In the genomic region with DNA sequence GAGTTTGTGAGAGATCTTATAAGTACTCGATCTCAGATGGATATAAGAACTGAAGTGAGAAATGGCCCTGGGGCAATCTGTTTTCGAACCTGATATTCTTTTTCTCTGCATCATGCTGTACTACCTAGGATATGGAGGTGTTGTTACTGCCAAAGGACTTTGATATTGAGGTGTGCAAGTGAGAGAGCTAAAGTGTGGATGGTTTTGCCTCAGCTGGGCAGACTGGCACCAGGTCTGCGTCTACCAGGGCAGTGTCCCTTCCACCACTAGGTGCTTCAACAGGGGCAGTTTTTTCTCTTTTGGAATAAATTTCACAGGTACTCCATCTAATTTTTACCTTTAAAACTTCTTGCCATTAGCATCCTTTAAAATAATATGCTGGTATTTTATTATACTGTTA, we compare ENCODE assay signal across 34 cellular contexts. TPM values are rescaled to one million over a fixed set of nuclear protein-coding genes. Genes with fewer than 3 reads are reported as not detected.
"Had no signal": no experiment of that assay in that cellular context is flagged by ENCODE, and none has a peak within 500 bp of the region (broad histone marks: within the 10 kb centered on the region; RNA-seq: fewer than 3 reads in every experiment).

No MANE protein-coding gene starts in this region.

- H3K4me1 ChIP-seq: body of pancreas, gastroesophageal sphincter, heart right ventricle had no signal

- DNase-seq: activated B cell treated with CpG ODN at 0.5 μM for 24 hours; activated CD4-positive, alpha-beta T cell treated with anti-CD3 and anti-CD28 coated beads for 48 hours; activated CD4-positive, alpha-beta T cell treated with anti-CD3 and anti-CD28 coated beads, Interleukin-2, amount 50 U/mL, for 1 hour; activated CD4-positive, alpha-beta T cell treated with anti-CD3 and anti-CD28 coated beads, Interleukin-2, amount 50 U/mL, for 48 hours; activated CD8-positive, alpha-beta memory T cell treated with anti-CD3 and anti-CD28 coated beads for 24 hours; activated CD8-positive, alpha-beta T cell treated with anti-CD3 and anti-CD28 coated beads for 36 hours; activated effector memory CD4-positive, alpha-beta T cell treated with Interleukin-2 at 50 U/mL for 16 hours; activated gamma-delta T cell treated with Interleukin-2 at 50 U/mL for 16 hours; activated naive CD4-positive, alpha-beta T cell treated with anti-CD3 and anti-CD28 coated beads, Interleukin-2, amount 50 U/mL, for 16 hours; activated naive CD4-positive, alpha-beta T cell treated with Interleukin-2 at 50 U/mL for 16 hours; activated T-cell treated with anti-CD3 and anti-CD28 coated beads, Interleukin-2, amount 50 U/mL, for 4 hours; amygdala; aorta; body of pancreas; caudate nucleus; cortex of kidney; dermis blood vessel endothelial cell; effector CD4-positive, alpha-beta T cell; effector memory CD8-positive, alpha-beta T cell; esophagus squamous epithelium; foreskin melanocyte; heart right ventricle; T-helper 17 cell; T1000; WERI-Rb-1 had no signal

- H3K9me3 ChIP-seq: body of pancreas, esophagus squamous epithelium, gastroesophageal sphincter, heart right ventricle had no signal

- H3K4me3 Mint-ChIP-seq: activated B cell treated with CpG ODN at 0.5 μM for 24 hours; activated CD8-positive, alpha-beta T cell treated with anti-CD3 and anti-CD28 coated beads for 36 hours; activated naive CD8-positive, alpha-beta T cell; activated T-cell treated with anti-CD3 and anti-CD28 coated beads, Interleukin-2, amount 50 U/mL, for 4 hours; activated T-helper 17 cell treated with anti-CD3 and anti-CD28 coated beads, Interleukin-2, amount 50 U/mL, for 72 hours; effector memory CD8-positive, alpha-beta T cell; T-helper 17 cell; T-helper 2 cell treated with Interferon-gamma antibody and Interleukin-4, amounts not matched to agents 5 μg/mL and 100 μg/mL, for 36 hours had no signal

- H3K9me3 Mint-ChIP-seq: activated B cell treated with CpG ODN at 0.5 μM for 24 hours; activated CD8-positive, alpha-beta T cell treated with anti-CD3 and anti-CD28 coated beads for 36 hours; activated T-cell treated with anti-CD3 and anti-CD28 coated beads, Interleukin-2, amount 50 U/mL, for 4 hours; activated T-helper 17 cell treated with anti-CD3 and anti-CD28 coated beads, Interleukin-2, amount 50 U/mL, for 72 hours; effector memory CD8-positive, alpha-beta T cell; T-helper 2 cell treated with Interferon-gamma antibody and Interleukin-4, amounts not matched to agents 5 μg/mL and 100 μg/mL, for 36 hours had no signal

- H3K27ac ChIP-seq: body of pancreas, epithelial cell of prostate, esophagus squamous epithelium, gastroesophageal sphincter, heart right ventricle, WERI-Rb-1 had no signal

- H3K4me3 ChIP-seq: body of pancreas, esophagus squamous epithelium, gastroesophageal sphincter, heart right ventricle had no signal

- H3K27ac Mint-ChIP-seq: activated B cell treated with CpG ODN at 0.5 μM for 24 hours; activated CD8-positive, alpha-beta T cell treated with anti-CD3 and anti-CD28 coated beads for 36 hours; activated naive CD8-positive, alpha-beta T cell; activated T-helper 17 cell treated with anti-CD3 and anti-CD28 coated beads, Interleukin-2, amount 50 U/mL, for 72 hours; effector memory CD8-positive, alpha-beta T cell; T-helper 17 cell; T-helper 2 cell treated with Interferon-gamma antibody and Interleukin-4, amounts not matched to agents 5 μg/mL and 100 μg/mL, for 36 hours had no signal

- H3K36me3 ChIP-seq: esophagus squamous epithelium, gastroesophageal sphincter, heart right ventricle, WERI-Rb-1 had no signal

- H3K4me1 Mint-ChIP-seq: activated B cell treated with CpG ODN at 0.5 μM for 24 hours; activated T-helper 17 cell treated with anti-CD3 and anti-CD28 coated beads, Interleukin-2, amount 50 U/mL, for 72 hours; T-helper 17 cell had no signal

- H3K27me3 ChIP-seq: body of pancreas, esophagus squamous epithelium, gastroesophageal sphincter had no signal

- ATAC-seq: activated CD4-positive, CD25-positive, alpha-beta regulatory T cell treated with anti-CD3 and anti-CD28 coated beads, Interleukin-2, amount 50 U/mL, for 24 hours; activated CD8-positive, alpha-beta T cell treated with anti-CD3 and anti-CD28 coated beads for 36 hours; activated T-cell treated with anti-CD3 and anti-CD28 coated beads, Interleukin-2, amount 50 U/mL, for 4 hours; activated T-helper 17 cell treated with anti-CD3 and anti-CD28 coated beads, Interleukin-2, amount 50 U/mL, for 72 hours; body of pancreas; effector memory CD8-positive, alpha-beta T cell; gastroesophageal sphincter; heart right ventricle; T-helper 17 cell had no signal

- H3K27me3 Mint-ChIP-seq: activated B cell treated with CpG ODN at 0.5 μM for 24 hours; activated CD8-positive, alpha-beta T cell treated with anti-CD3 and anti-CD28 coated beads for 36 hours; effector memory CD8-positive, alpha-beta T cell had no signal

- FAIRE-seq: colon, endometrium, endothelial cell of umbilical vein had no signal

RNA-seq across cellular contexts. Expression of a gene that starts 35.0 kb away (rescaled TPM):
- total RNA-seq: activated B cell treated with CpG ODN at 0.5 μM for 24 hours had no signal
